ENCODE assay signal across 13 cellular contexts in genomic region chr5:149123211-149123610, GRCh38. TPM values are rescaled to one million over a fixed set of nuclear protein-coding genes. Genes with fewer than 3 reads are reported as not detected.
DNase-seq lines count a peak whose midpoint lies in the region.
"Had no signal": no experiment of that assay in that cellular context is flagged by ENCODE, and none has a peak within 500 bp of the region (broad histone marks: within the 10 kb centered on the region; RNA-seq: fewer than 3 reads in every experiment).

No MANE protein-coding gene starts in this region.

- no peaks in the 10 kb centered on the region for H3K4me1 Mint-ChIP-seq in activated CD4-positive, alpha-beta memory T cell treated with anti-CD3 and anti-CD28 coated beads, Interleukin-2, amount 10 ng/mL, durations not matched to agents 7 days and 5 days
- H3K4me1 Mint-ChIP-seq: B cell had no signal

- peak; percentile 48 for DNase-seq in NCI-H345 (lab: John Stamatoyannopoulos, UW)
- DNase-seq in NCI-H345 treated with DMSO at 0.1 percent for 48 hours (lab: John Stamatoyannopoulos, UW; ENCODE audit: unreplicated experiment), result no peak
- peak; percentile 89 for DNase-seq in HT-29 (ENCODE audit: low spot score)
- peak; percentile 87 for DNase-seq in NCI-H69 (lab: John Stamatoyannopoulos, UW)
- no peak for DNase-seq in activated CD4-positive, alpha-beta memory T cell treated with anti-CD3 and anti-CD28 coated beads, Interleukin-2, amount 10 ng/mL, durations not matched to agents 7 days and 5 days
- DNase-seq: AML-193; Caco-2; Calu3; CD4-positive, alpha-beta T cell; CD8-positive, alpha-beta T cell; DMS79 treated with DMSO at 0.1 percent for 48 hours; GF-D8 had no signal

- H3K27me3 Mint-ChIP-seq in activated CD4-positive, alpha-beta memory T cell treated with anti-CD3 and anti-CD28 coated beads, Interleukin-2, amount 10 ng/mL, durations not matched to agents 7 days and 5 days, result peaks cover 16% of the 10 kb centered on the region

- H3K9me3 Mint-ChIP-seq in activated CD4-positive, alpha-beta memory T cell treated with anti-CD3 and anti-CD28 coated beads, Interleukin-2, amount 10 ng/mL, durations not matched to agents 7 days and 5 days, result no peaks in the 10 kb centered on the region
- H3K9me3 Mint-ChIP-seq: CD4-positive, alpha-beta T cell; CD8-positive, alpha-beta T cell had no signal

- H3K36me3 Mint-ChIP-seq in activated CD4-positive, alpha-beta memory T cell treated with anti-CD3 and anti-CD28 coated beads, Interleukin-2, amount 10 ng/mL, durations not matched to agents 7 days and 5 days (ENCODE audit: low read depth), result no peaks in the 10 kb centered on the region
- H3K36me3 Mint-ChIP-seq: CD8-positive, alpha-beta T cell had no signal

- CTCF ChIA-PET in activated CD4-positive, alpha-beta memory T cell treated with anti-CD3 and anti-CD28 coated beads, Interleukin-2, amount 10 ng/mL, durations not matched to agents 7 days and 5 days (lab: Charles Lee), result interaction anchor here (1.2 to 1.3 kb wide), 2 partner anchors 8 to 88 kb away, joined by 3 to 5 read pairs; no protein-coding TSS in a partner anchor

- H3K27ac Mint-ChIP-seq in activated CD4-positive, alpha-beta memory T cell treated with anti-CD3 and anti-CD28 coated beads, Interleukin-2, amount 10 ng/mL, durations not matched to agents 7 days and 5 days, result no peak overlapping the region
- H3K27ac Mint-ChIP-seq: B cell; CD4-positive, alpha-beta T cell; CD8-positive, alpha-beta T cell had no signal

- H3K4me3 Mint-ChIP-seq in activated CD4-positive, alpha-beta memory T cell treated with anti-CD3 and anti-CD28 coated beads, Interleukin-2, amount 10 ng/mL, durations not matched to agents 7 days and 5 days, result no peak overlapping the region
- H3K4me3 Mint-ChIP-seq: B cell; CD4-positive, alpha-beta T cell; CD8-positive, alpha-beta T cell had no signal

- POLR2A ChIA-PET in activated CD4-positive, alpha-beta memory T cell treated with anti-CD3 and anti-CD28 coated beads, Interleukin-2, amount 10 ng/mL, durations not matched to agents 7 days and 5 days (lab: Charles Lee), result no interaction called here

RNA-seq across cellular contexts. Expression of gene ABLIM3, which starts 18.1 kb away (rescaled TPM):
- 13.6 and 20.7 TPM in 2 replicates for total RNA-seq in HT-29 (2014; rRNA removed; shearing (Covaris generic))
- total RNA-seq in activated CD4-positive, alpha-beta memory T cell treated with anti-CD3 and anti-CD28 coated beads, Interleukin-2, amount 10 ng/mL, durations not matched to agents 7 days and 5 days, result under 1 TPM; 0.08 to 0.38 TPM
- total RNA-seq: B cell; Caco-2; CD4-positive, alpha-beta T cell; CD8-positive, alpha-beta T cell had no signal

Comparison
In these comparisons a context has a peak if more than half of its experiments do, and no peak if none do; other contexts are left out.
1. DNase-seq: peak in NCI-H345 (single experiment), HT-29 (single experiment) and NCI-H69 (single experiment); none in NCI-H345 treated with DMSO at 0.1 percent for 48 hours (single experiment) and activated CD4-positive, alpha-beta memory T cell treated with anti-CD3 and anti-CD28 coated beads, Interleukin-2, amount 10 ng/mL, durations not matched to agents 7 days and 5 days (single experiment).
2. RNA of gene ABLIM3, which starts 18.1 kb away (total RNA-seq): 13.6 to 20.7 TPM in HT-29; 0.08 to 0.38 TPM in activated CD4-positive, alpha-beta memory T cell treated with anti-CD3 and anti-CD28 coated beads, Interleukin-2, amount 10 ng/mL, durations not matched to agents 7 days and 5 days; every median in the first group is over 10 times any median in the second.